Comparison of ENCODE assay signal across 19 cellular contexts in genomic region chr17:74740641-74741387, GRCh38. TPM values are rescaled to one million over a fixed set of nuclear protein-coding genes. Genes with fewer than 3 reads are reported as not detected.
DNase-seq lines count a peak whose midpoint lies in the region; ATAC-seq and TF ChIP-seq lines count a peak whose summit lies in the region.
"Had no signal": no experiment of that assay in that cellular context is flagged by ENCODE, and none has a peak within 500 bp of the region (broad histone marks: within the 10 kb centered on the region; RNA-seq: fewer than 3 reads in every experiment).

No MANE protein-coding gene starts in this region.

- no peak overlapping the region for H3K27ac ChIP-seq in CD8-positive, alpha-beta memory T cell (ENCODE audit: low read depth, low read length)
- H3K27ac ChIP-seq in mesenchymal stem cell (ENCODE audit: low read length, poor library complexity, severe bottlenecking), result no peak overlapping the region
- H3K27ac ChIP-seq: WERI-Rb-1 had no signal

- H3K4me3 Mint-ChIP-seq in CD14-positive monocyte, result peak overlapping the region in 1 of 2 donors; percentile 80
- peak overlapping the region; percentile 71 to 97 (median 85) for H3K4me3 Mint-ChIP-seq in CD8-positive, alpha-beta memory T cell
- no peak overlapping the region for H3K4me3 Mint-ChIP-seq in activated B cell treated with CpG ODN at 0.5 μM for 24 hours
- H3K4me3 Mint-ChIP-seq: stimulated activated naive B cell treated with anti-CD40 and anti-IgM and Interleukin-4, amounts not matched to agents 10 μg/mL and 1 μg/mL and 100 μg/mL, for 72 hours had no signal

- H3K27me3 Mint-ChIP-seq in CD14-positive monocyte (ENCODE audit: low read depth in 3 of 3) (peaks cover 0 to 6% (median 0%) of the 10 kb centered on the region in 3 donors), activated B cell treated with CpG ODN at 0.5 μM for 24 hours (no peaks in the 10 kb centered on the region)
- no peaks in the 10 kb centered on the region for H3K27me3 Mint-ChIP-seq in CD8-positive, alpha-beta memory T cell
- H3K27me3 Mint-ChIP-seq: stimulated activated naive B cell treated with anti-CD40 and anti-IgM and Interleukin-4, amounts not matched to agents 10 μg/mL and 1 μg/mL and 100 μg/mL, for 72 hours had no signal

- peaks cover 0 to 2% (median 0%) of the 10 kb centered on the region in 7 donors for H3K9me3 Mint-ChIP-seq in CD14-positive monocyte
- peaks cover 0 to 2% (median 0%) of the 10 kb centered on the region in 5 donors for H3K9me3 Mint-ChIP-seq in CD8-positive, alpha-beta memory T cell
- H3K9me3 Mint-ChIP-seq in activated B cell treated with CpG ODN at 0.5 μM for 24 hours, result no peaks in the 10 kb centered on the region
- H3K9me3 Mint-ChIP-seq: neural crest cell; stimulated activated naive B cell treated with anti-CD40 and anti-IgM and Interleukin-4, amounts not matched to agents 10 μg/mL and 1 μg/mL and 100 μg/mL, for 72 hours had no signal

- no peak overlapping the region for H4K8ac ChIP-seq in mesenchymal stem cell (ENCODE audit: low read length)

- TF ChIP-seq CTCF in CD14-positive monocyte (IDR thresholded peaks at IDR 0.05) (no peak), activated B cell treated with CpG ODN at 0.5 μM for 24 hours (IDR thresholded peaks at IDR 0.05) (no peak)

- H2BK12ac ChIP-seq in mesenchymal stem cell (ENCODE audit: low read length in 2 of 2), result no peak overlapping the region

- H2AK5ac ChIP-seq in mesenchymal stem cell (ENCODE audit: low read length, severe bottlenecking), result no peak overlapping the region

- peaks cover 9 to 19% of the 10 kb centered on the region in 2 donors for H3K36me3 Mint-ChIP-seq in CD14-positive monocyte
- peaks cover 0 to 9% (median 3%) of the 10 kb centered on the region in 3 donors for H3K36me3 Mint-ChIP-seq in CD8-positive, alpha-beta memory T cell
- H3K36me3 Mint-ChIP-seq in activated B cell treated with CpG ODN at 0.5 μM for 24 hours (ENCODE audit: low read depth), result no peaks in the 10 kb centered on the region
- H3K36me3 Mint-ChIP-seq: stimulated activated naive B cell treated with anti-CD40 and anti-IgM and Interleukin-4, amounts not matched to agents 10 μg/mL and 1 μg/mL and 100 μg/mL, for 72 hours had no signal

- CTCF ChIA-PET in CD8-positive, alpha-beta memory T cell (lab: Charles Lee), result interaction anchor here (1.2 to 9.1 kb wide), 4 partner anchors 14 to 84 kb away, joined by 5 to 203 read pairs (median 33); no protein-coding TSS in a partner anchor
- CTCF ChIA-PET in activated B cell treated with CpG ODN at 0.5 μM for 24 hours (lab: Charles Lee), result interaction anchor here (1.8 to 6.5 kb wide), 5 partner anchors 19 to 125 kb away, joined by 7 to 187 read pairs (median 12); no protein-coding TSS in a partner anchor

- H2AFZ ChIP-seq in mesenchymal stem cell (ENCODE audit: low read depth, low read length), result no peak overlapping the region

- H3K79me1 ChIP-seq in mesenchymal stem cell (replicated peaks; ENCODE audit: low read length, poor library complexity, severe bottlenecking), result no peaks in the 10 kb centered on the region

- no peak overlapping the region for H2BK120ac ChIP-seq in mesenchymal stem cell (ENCODE audit: low read depth, low read length)

- no peak overlapping the region for H3K4me3 ChIP-seq in CD8-positive, alpha-beta memory T cell (ENCODE audit: low read length)
- H3K4me3 ChIP-seq in mesenchymal stem cell (ENCODE audit: insufficient read depth in 1 of 2, low read depth in 1 of 2, low read length in 2 of 2), result no peak overlapping the region
- H3K4me3 ChIP-seq: Peyer's patch, transverse colon had no signal

- H4K91ac ChIP-seq in mesenchymal stem cell (ENCODE audit: low read length), result no peak overlapping the region

- peaks cover 90% of the 10 kb centered on the region for H3K4me1 ChIP-seq in CD8-positive, alpha-beta memory T cell (ENCODE audit: insufficient read depth, low read length)
- peaks cover 39% of the 10 kb centered on the region for H3K4me1 ChIP-seq in mesenchymal stem cell (ENCODE audit: control insufficient read depth, insufficient read depth, low read depth, low read length)

- H3K23ac ChIP-seq in mesenchymal stem cell (ENCODE audit: low read length in 2 of 2), result no peak overlapping the region

- no peak overlapping the region for H2BK5ac ChIP-seq in mesenchymal stem cell (ENCODE audit: low read depth, low read length, poor library complexity, severe bottlenecking)

- ATAC-seq in activated B cell treated with CpG ODN at 0.5 μM for 24 hours (ENCODE audit: low read depth), result no peak
- ATAC-seq in stimulated activated naive CD8-positive, alpha-beta T cell treated with anti-CD3 and anti-CD28 coated beads, Interleukin-15, Interleukin-2, amounts not matched to agents 100 U/mL and 50 U/mL, for 24 hours, result no peak
- ATAC-seq: stimulated activated naive B cell treated with anti-CD40 and anti-IgM and Interleukin-4, amounts not matched to agents 10 μg/mL and 1 μg/mL and 100 μg/mL, for 72 hours had no signal

- POLR2A ChIA-PET in CD8-positive, alpha-beta memory T cell (lab: Charles Lee), result interaction anchor here (0.6 to 1.9 kb wide), 7 partner anchors 10 to 1997 kb away, joined by 3 to 8 read pairs (median 7); partner anchors contain the start of genes FDXR and MFSD11
- POLR2A ChIA-PET in activated B cell treated with CpG ODN at 0.5 μM for 24 hours (lab: Charles Lee), result interaction anchor here (0.6 to 1.8 kb wide), 6 partner anchors 9 to 1509 kb away, joined by 3 to 10 read pairs (median 4); partner anchors contain the start of genes FDXR and NAT9

- H3K27ac Mint-ChIP-seq in CD14-positive monocyte (peak overlapping the region in 4 of 7 donors; percentile 15 to 40 (median 28)), activated B cell treated with CpG ODN at 0.5 μM for 24 hours (peak overlapping the region; percentile 73)
- peak overlapping the region in 6 of 8 donors; percentile 65 to 96 (median 92) for H3K27ac Mint-ChIP-seq in CD8-positive, alpha-beta memory T cell

- H3K36me3 ChIP-seq in CD8-positive, alpha-beta memory T cell (ENCODE audit: insufficient read depth, low read length), result no peaks in the 10 kb centered on the region
- no peaks in the 10 kb centered on the region for H3K36me3 ChIP-seq in mesenchymal stem cell (ENCODE audit: control insufficient read depth in 1 of 2, insufficient read depth in 2 of 2, low read depth in 1 of 2, low read length in 2 of 2)
- H3K36me3 ChIP-seq: Peyer's patch, transverse colon, WERI-Rb-1 had no signal

- H3K4me2 ChIP-seq in mesenchymal stem cell (ENCODE audit: low read length, poor library complexity, severe bottlenecking), result no peak overlapping the region

- peak overlapping the region; percentile 29 for H2BK15ac ChIP-seq in mesenchymal stem cell (ENCODE audit: low read depth, poor library complexity, severe bottlenecking)

- no peaks in the 10 kb centered on the region for H3K27me3 ChIP-seq in CD8-positive, alpha-beta memory T cell (ENCODE audit: insufficient read depth, low read length, poor library complexity, severe bottlenecking)
- H3K27me3 ChIP-seq in mesenchymal stem cell (ENCODE audit: control insufficient read depth in 1 of 2, insufficient read depth in 1 of 2, low read length in 2 of 2), result peaks cover 36 to 78% of the 10 kb centered on the region in 2 experiments

- H3K9me3 ChIP-seq in CD8-positive, alpha-beta memory T cell (ENCODE audit: low read length), result no peaks in the 10 kb centered on the region
- H3K9me3 ChIP-seq in mesenchymal stem cell (ENCODE audit: control insufficient read depth, low read length), result no peaks in the 10 kb centered on the region
- H3K9me3 ChIP-seq: Peyer's patch, transverse colon had no signal

- DNase-seq in CD14-positive monocyte (ENCODE audit: low spot score) (no peak), activated B cell treated with CpG ODN at 0.5 μM for 24 hours (no peak), mesenchymal stem cell (no peak), RKO (ENCODE audit: low spot score) (no peak)
- DNase-seq in CD8-positive, alpha-beta memory T cell, result peak in 1 of 5 donors; percentile 42
- no peak for DNase-seq in effector CD8-positive, alpha-beta T cell (lab: John Stamatoyannopoulos, UW)
- DNase-seq in stimulated activated naive CD8-positive, alpha-beta T cell treated with anti-CD3 and anti-CD28 coated beads, Interleukin-15, Interleukin-2, amounts not matched to agents 100 U/mL and 50 U/mL, for 24 hours, result no peak
- DNase-seq: effector CD4-positive, alpha-beta T cell; Kasumi-1; NCI-H1417 treated with DMSO at 0.1 percent for 48 hours; stimulated activated naive B cell treated with anti-CD40 and anti-IgM and Interleukin-4, amounts not matched to agents 10 μg/mL and 1 μg/mL and 100 μg/mL, for 72 hours; transverse colon; WERI-Rb-1 had no signal

- peaks cover 84% of the 10 kb centered on the region for H3K4me1 Mint-ChIP-seq in CD14-positive monocyte
- peaks cover 77 to 85% (median 78%) of the 10 kb centered on the region in 3 donors for H3K4me1 Mint-ChIP-seq in CD8-positive, alpha-beta memory T cell
- peaks cover 81% of the 10 kb centered on the region for H3K4me1 Mint-ChIP-seq in activated B cell treated with CpG ODN at 0.5 μM for 24 hours

- WGBS in mesenchymal stem cell, result 93% methylated on average over 17 of the region's 17 CpGs

- no peak overlapping the region for H3K14ac ChIP-seq in mesenchymal stem cell (ENCODE audit: low read length in 2 of 2)

- no peak overlapping the region for H3K9ac ChIP-seq in mesenchymal stem cell (ENCODE audit: low read length)

- H3K18ac ChIP-seq in mesenchymal stem cell (ENCODE audit: low read depth in 1 of 2, low read length in 2 of 2), result peak overlapping the region in 1 of 2 experiments; percentile 9

- intact Hi-C loops in CD14-positive monocyte (cut with micrococcal nuclease), result loop anchor here in 1 of 2 donors (5.0 to 10.0 kb wide), 2 partner anchors 121 to 214 kb away; no protein-coding TSS in a partner anchor
- intact Hi-C loops in activated B cell treated with CpG ODN at 0.5 μM for 24 hours (cut with micrococcal nuclease), result no loop called here

- no peak overlapping the region for H3K4ac ChIP-seq in mesenchymal stem cell (ENCODE audit: low read depth in 1 of 2, low read length in 2 of 2)

RNA-seq across cellular contexts. Expression of gene RAB37, which starts 3.8 kb away (rescaled TPM):
- polyA plus RNA-seq in CD14-positive monocyte, result 10 to 100 TPM; 26.8 to 40.9 TPM
- total RNA-seq in CD8-positive, alpha-beta memory T cell, result 1 to 10 TPM; 5.8 to 6.0 TPM
- polyA plus RNA-seq in CD8-positive, alpha-beta memory T cell, result 125 TPM
- 11.0 and 11.1 TPM in 2 replicates for total RNA-seq in activated B cell treated with CpG ODN at 0.5 μM for 24 hours
- 2.4 TPM for polyA plus RNA-seq in mesenchymal stem cell (2013, experiment 1 of 2)
- 1.9 TPM for polyA plus RNA-seq in mesenchymal stem cell (2013, experiment 2 of 2)
- total RNA-seq: H4, neural crest cell had no signal

RNA-seq across cellular contexts. Expression of gene NHERF1, which starts 7.6 kb away (rescaled TPM):
- 100 to 1,000 TPM; 131 to 149 TPM for polyA plus RNA-seq in CD14-positive monocyte
- total RNA-seq in CD8-positive, alpha-beta memory T cell, result 100 to 1,000 TPM; 131 to 133 TPM
- 674 TPM for polyA plus RNA-seq in CD8-positive, alpha-beta memory T cell
- total RNA-seq in activated B cell treated with CpG ODN at 0.5 μM for 24 hours, result 33.3 and 34.5 TPM in 2 replicates
- 126 TPM for polyA plus RNA-seq in mesenchymal stem cell (2013, experiment 1 of 2)
- polyA plus RNA-seq in mesenchymal stem cell (2013, experiment 2 of 2), result 126 TPM

RNA-seq across cellular contexts. Expression of gene CD300LF, which starts 28.1 kb away (rescaled TPM):
- 100 to 1,000 TPM; 112 to 175 TPM for polyA plus RNA-seq in CD14-positive monocyte
- not detected for total RNA-seq in CD8-positive, alpha-beta memory T cell
- polyA plus RNA-seq in CD8-positive, alpha-beta memory T cell, result not detected
- total RNA-seq in activated B cell treated with CpG ODN at 0.5 μM for 24 hours, result 0.12 and 0.33 TPM in 2 replicates
- polyA plus RNA-seq in mesenchymal stem cell (2013, experiment 1 of 2), result not detected
- not detected for polyA plus RNA-seq in mesenchymal stem cell (2013, experiment 2 of 2)
- total RNA-seq: bronchial epithelial cell, H4, neural crest cell had no signal
- polyA plus RNA-seq: BJ, keratinocyte had no signal

RNA-seq across cellular contexts. Expression of gene NAT9, which starts 35.3 kb away (rescaled TPM):
- 1 to 10 TPM; 7.1 to 7.8 TPM for polyA plus RNA-seq in CD14-positive monocyte
- 10 to 100 TPM; 42.7 to 44.5 TPM for total RNA-seq in CD8-positive, alpha-beta memory T cell
- polyA plus RNA-seq in CD8-positive, alpha-beta memory T cell, result 17.1 TPM
- 59.4 and 79.7 TPM in 2 replicates for total RNA-seq in activated B cell treated with CpG ODN at 0.5 μM for 24 hours
- polyA plus RNA-seq in mesenchymal stem cell (2013, experiment 1 of 2), result 29.5 TPM
- polyA plus RNA-seq in mesenchymal stem cell (2013, experiment 2 of 2), result 30.4 TPM

Comparison
In these comparisons a context has a peak if more than half of its experiments do, and no peak if none do; other contexts are left out.
1. H3K27ac Mint-ChIP-seq: peak in every context shown above with its lines; median percentile 92 in CD8-positive, alpha-beta memory T cell; 73 in activated B cell treated with CpG ODN at 0.5 μM for 24 hours; 28 in CD14-positive monocyte.